8 cellular contexts compared by ENCODE assay signal in the genomic region with DNA sequence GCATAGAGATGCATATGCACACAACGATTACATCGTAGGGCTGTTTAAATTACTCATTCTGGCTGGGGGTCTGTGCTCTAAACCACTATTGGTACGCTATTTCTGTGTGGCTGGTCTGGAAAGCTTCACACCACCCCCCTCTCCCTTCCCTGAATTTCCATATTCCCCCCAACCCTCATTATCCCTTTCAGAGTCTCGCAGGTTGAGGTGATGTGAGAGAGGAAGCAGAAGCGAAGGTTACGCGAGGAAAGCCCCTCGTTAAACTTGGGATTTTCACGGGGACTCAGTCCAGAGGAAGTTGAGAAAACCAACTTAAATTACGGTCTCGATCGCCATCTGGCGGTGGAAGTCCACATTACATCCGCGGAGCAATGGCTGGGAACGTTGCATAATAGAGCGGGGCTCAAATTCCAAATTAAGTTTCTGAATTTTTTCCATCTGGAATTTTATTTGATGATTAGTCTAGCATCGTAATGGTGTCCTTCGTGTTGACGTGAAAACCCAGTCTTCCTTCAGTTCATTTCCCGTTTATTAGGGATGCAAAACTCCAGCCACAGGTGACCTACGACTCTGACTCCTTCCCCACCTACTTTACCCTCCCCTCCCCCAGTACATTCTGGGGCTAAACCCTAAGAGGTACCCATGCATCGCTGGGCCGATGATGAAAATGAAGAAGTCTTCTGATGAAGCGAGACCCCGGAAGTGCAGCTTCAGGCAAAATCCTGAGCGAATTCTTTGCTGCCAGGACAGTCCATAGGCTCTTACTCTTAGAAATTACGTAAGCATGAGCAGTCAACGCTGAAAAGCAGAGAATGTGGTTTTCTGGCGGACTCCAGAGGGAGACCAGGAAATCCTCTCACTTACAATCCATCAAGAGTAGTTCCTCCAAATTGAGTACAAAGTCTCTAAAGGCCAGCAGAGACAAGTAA. TPM values are rescaled to one million over a fixed set of nuclear protein-coding genes. Genes with fewer than 3 reads are reported as not detected.
DNase-seq lines count a peak whose midpoint lies in the region; ATAC-seq and TF ChIP-seq lines count a peak whose summit lies in the region.

No MANE protein-coding gene starts in this region.

- H3K36me3 Mint-ChIP-seq in activated naive CD4-positive, alpha-beta T cell treated with anti-CD3 and anti-CD28 coated beads, Interleukin-2, amount 50 U/mL, for 72 hours = no peaks in the 10 kb centered on the region

- H3K9ac ChIP-seq in HUES64 (ENCODE audit: low read depth, low read length) (peak overlapping the region; percentile 29; the same call in 1 of the 2 replicates), parathyroid adenoma (no peak overlapping the region)

- peaks cover 3% of the 10 kb centered on the region; the same call in 1 of the 2 replicates for H3K9me3 ChIP-seq in HUES64 (ENCODE audit: insufficient read depth, low read depth, low read length)
- no peaks in the 10 kb centered on the region for H3K9me3 ChIP-seq in parathyroid adenoma (ENCODE audit: control insufficient read depth, low read length)
- H3K9me3 ChIP-seq in tibial artery = peaks cover 0 to 6% (median 0%) of the 10 kb centered on the region in 3 donors

- intact Hi-C loops in Right ventricle myocardium superior (cut with DNase I) (loop anchor here (2.0 to 10.0 kb wide), 2 partner anchors 92 to 382 kb away; no protein-coding TSS in a partner anchor), tibial artery (cut with DNase I; ENCODE audit: low total_unique reads) (loop anchor here (5.0 kb wide), 1 partner anchor 390 kb away; a partner anchor contains a TSS)

- H2AFZ ChIP-seq in parathyroid adenoma = no peak overlapping the region

- H3K36me3 ChIP-seq in HUES64 (ENCODE audit: insufficient read depth, low read length) (no peaks in the 10 kb centered on the region), parathyroid adenoma (ENCODE audit: control insufficient read depth, insufficient read depth, low read length) (no peaks in the 10 kb centered on the region), tibial artery (no peaks in the 10 kb centered on the region)

- H3K4me2 ChIP-seq in parathyroid adenoma (ENCODE audit: low read length) = peak overlapping the region; percentile 55

- H3K27me3 ChIP-seq in HUES64 (ENCODE audit: insufficient read depth, low read length) (no peaks in the 10 kb centered on the region; the same call in 1 of the 2 replicates), parathyroid adenoma (ENCODE audit: control insufficient read depth, insufficient read depth, low read length) (no peaks in the 10 kb centered on the region), tibial artery (peaks cover 0 to 65% of the 10 kb centered on the region in 2 donors)

- no peak overlapping the region for H3K27ac Mint-ChIP-seq in activated naive CD4-positive, alpha-beta T cell treated with anti-CD3 and anti-CD28 coated beads, Interleukin-2, amount 50 U/mL, for 72 hours

- WGBS in HUES64 = 22% methylated on average over 30 of the region's 30 CpGs

- DNase-seq in DMS153 (lab: John Stamatoyannopoulos, UW) (peak; percentile 13), Right ventricle myocardium superior (peak; percentile 84), tibial artery (peak; percentile 78 to 85)
- DNase-seq in activated naive CD4-positive, alpha-beta T cell treated with anti-CD3 and anti-CD28 coated beads, Interleukin-2, amount 50 U/mL, for 72 hours (ENCODE audit: low spot score in 2 of 2) = peak; percentile 71 to 82

- ATAC-seq in SK-N-SH treated with all-trans-retinoic acid at 6 μM for 48 hours (peak; percentile 94), Right ventricle myocardium superior (ENCODE audit: poor library complexity) (peak; percentile 78), HG03432 (IDR thresholded peaks at IDR 0.05; ENCODE audit: unreplicated experiment) (no peak)
- ATAC-seq in activated naive CD4-positive, alpha-beta T cell treated with anti-CD3 and anti-CD28 coated beads, Interleukin-2, amount 50 U/mL, for 72 hours = peak; percentile 71 to 75

- no peak overlapping the region for H3K27ac ChIP-seq in HUES64 (ENCODE audit: low read depth, low read length)
- H3K27ac ChIP-seq in parathyroid adenoma = no peak overlapping the region
- no peak overlapping the region for H3K27ac ChIP-seq in tibial artery

- H3K4me3 ChIP-seq in HUES64 (ENCODE audit: low read length) (peak overlapping the region; percentile 43), parathyroid adenoma (ENCODE audit: low read depth, low read length) (no peak overlapping the region), tibial artery (no peak overlapping the region)

- H3K9me3 Mint-ChIP-seq in activated naive CD4-positive, alpha-beta T cell treated with anti-CD3 and anti-CD28 coated beads, Interleukin-2, amount 50 U/mL, for 72 hours = peaks cover 0 to 6% of the 10 kb centered on the region in 2 donors

- peaks cover 3% of the 10 kb centered on the region; the same call in 1 of the 2 replicates for H3K4me1 ChIP-seq in HUES64 (ENCODE audit: insufficient read depth, low read length)
- H3K4me1 ChIP-seq in parathyroid adenoma = no peaks in the 10 kb centered on the region
- peaks cover 0 to 3% (median 0%) of the 10 kb centered on the region in 4 donors for H3K4me1 ChIP-seq in tibial artery

- no peaks in the 10 kb centered on the region for H3K79me2 ChIP-seq in parathyroid adenoma

- TF ChIP-seq CTCF in parathyroid adenoma (IDR thresholded peaks at IDR 0.05) = peak; percentile 92
- peak; percentile 84 to 86 for TF ChIP-seq CTCF in tibial artery (IDR thresholded peaks at IDR 0.05)

TF ChIP-seq in SK-N-SH treated with all-trans-retinoic acid at 6 μM for 48 hours, 23 proteins besides CTCF, POLR2A, EP300 and RAD21 (continues in another document):
- TF ChIP-seq ZNF8 (CRISPR knock-in tag; IDR thresholded peaks at IDR 0.05) (no peak), ARNTL (CRISPR knock-in tag; IDR thresholded peaks at IDR 0.05; ENCODE audit: borderline replicate concordance, low read depth) (no peak), ESRRG (CRISPR knock-in tag; IDR thresholded peaks at IDR 0.05) (no peak), BACH2 (CRISPR knock-in tag; IDR thresholded peaks at IDR 0.05; ENCODE audit: borderline replicate concordance) (no peak), TOX (CRISPR knock-in tag; IDR thresholded peaks at IDR 0.05; ENCODE audit: borderline replicate concordance) (no peak), ZNF565 (CRISPR knock-in tag; conservative IDR thresholded peaks at IDR 0.05; ENCODE audit: low read depth) (no peak)
- TF ChIP-seq, protein P1, sequence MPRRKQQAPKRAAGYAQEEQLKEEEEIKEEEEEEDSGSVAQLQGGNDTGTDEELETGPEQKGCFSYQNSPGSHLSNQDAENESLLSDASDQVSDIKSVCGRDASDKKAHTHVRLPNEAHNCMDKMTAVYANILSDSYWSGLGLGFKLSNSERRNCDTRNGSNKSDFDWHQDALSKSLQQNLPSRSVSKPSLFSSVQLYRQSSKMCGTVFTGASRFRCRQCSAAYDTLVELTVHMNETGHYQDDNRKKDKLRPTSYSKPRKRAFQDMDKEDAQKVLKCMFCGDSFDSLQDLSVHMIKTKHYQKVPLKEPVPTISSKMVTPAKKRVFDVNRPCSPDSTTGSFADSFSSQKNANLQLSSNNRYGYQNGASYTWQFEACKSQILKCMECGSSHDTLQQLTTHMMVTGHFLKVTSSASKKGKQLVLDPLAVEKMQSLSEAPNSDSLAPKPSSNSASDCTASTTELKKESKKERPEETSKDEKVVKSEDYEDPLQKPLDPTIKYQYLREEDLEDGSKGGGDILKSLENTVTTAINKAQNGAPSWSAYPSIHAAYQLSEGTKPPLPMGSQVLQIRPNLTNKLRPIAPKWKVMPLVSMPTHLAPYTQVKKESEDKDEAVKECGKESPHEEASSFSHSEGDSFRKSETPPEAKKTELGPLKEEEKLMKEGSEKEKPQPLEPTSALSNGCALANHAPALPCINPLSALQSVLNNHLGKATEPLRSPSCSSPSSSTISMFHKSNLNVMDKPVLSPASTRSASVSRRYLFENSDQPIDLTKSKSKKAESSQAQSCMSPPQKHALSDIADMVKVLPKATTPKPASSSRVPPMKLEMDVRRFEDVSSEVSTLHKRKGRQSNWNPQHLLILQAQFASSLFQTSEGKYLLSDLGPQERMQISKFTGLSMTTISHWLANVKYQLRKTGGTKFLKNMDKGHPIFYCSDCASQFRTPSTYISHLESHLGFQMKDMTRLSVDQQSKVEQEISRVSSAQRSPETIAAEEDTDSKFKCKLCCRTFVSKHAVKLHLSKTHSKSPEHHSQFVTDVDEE (CRISPR knock-in tag; IDR thresholded peaks at IDR 0.05) = no peak
- TF ChIP-seq, protein P2, sequence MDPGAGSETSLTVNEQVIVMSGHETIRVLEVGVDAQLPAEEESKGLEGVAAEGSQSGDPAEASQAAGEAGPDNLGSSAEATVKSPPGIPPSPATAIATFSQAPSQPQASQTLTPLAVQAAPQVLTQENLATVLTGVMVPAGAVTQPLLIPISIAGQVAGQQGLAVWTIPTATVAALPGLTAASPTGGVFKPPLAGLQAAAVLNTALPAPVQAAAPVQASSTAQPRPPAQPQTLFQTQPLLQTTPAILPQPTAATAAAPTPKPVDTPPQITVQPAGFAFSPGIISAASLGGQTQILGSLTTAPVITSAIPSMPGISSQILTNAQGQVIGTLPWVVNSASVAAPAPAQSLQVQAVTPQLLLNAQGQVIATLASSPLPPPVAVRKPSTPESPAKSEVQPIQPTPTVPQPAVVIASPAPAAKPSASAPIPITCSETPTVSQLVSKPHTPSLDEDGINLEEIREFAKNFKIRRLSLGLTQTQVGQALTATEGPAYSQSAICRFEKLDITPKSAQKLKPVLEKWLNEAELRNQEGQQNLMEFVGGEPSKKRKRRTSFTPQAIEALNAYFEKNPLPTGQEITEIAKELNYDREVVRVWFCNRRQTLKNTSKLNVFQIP (CRISPR knock-in tag; IDR thresholded peaks at IDR 0.05; ENCODE audit: borderline replicate concordance, low read depth) = no peak

RNA-seq across cellular contexts. Expression of a gene that starts 19.7 kb away (rescaled TPM):
- polyA plus RNA-seq in HUES64 (2013, experiment 1 of 2) = not detected
- polyA plus RNA-seq in HUES64 (2013, experiment 2 of 2) = 0.38 TPM
- total RNA-seq in activated naive CD4-positive, alpha-beta T cell treated with anti-CD3 and anti-CD28 coated beads, Interleukin-2, amount 50 U/mL, for 72 hours = 1 to 10 TPM; 3.8 to 4.0 TPM
- not detected for total RNA-seq in Right ventricle myocardium superior

RNA-seq across cellular contexts. Expression of a gene that starts 33.8 kb away (rescaled TPM):
- not detected for polyA plus RNA-seq in HUES64 (2013, experiment 1 of 2)
- polyA plus RNA-seq in HUES64 (2013, experiment 2 of 2) = not detected
- total RNA-seq in activated naive CD4-positive, alpha-beta T cell treated with anti-CD3 and anti-CD28 coated beads, Interleukin-2, amount 50 U/mL, for 72 hours = under 1 TPM in 1 of 2 donors, not detected in 1; 0.54 TPM
- 1.7 TPM for total RNA-seq in Right ventricle myocardium superior

RNA-seq across cellular contexts. Expression of a gene that starts 41.4 kb away (rescaled TPM):
- 3.6 TPM for polyA plus RNA-seq in HUES64 (2013, experiment 1 of 2)
- polyA plus RNA-seq in HUES64 (2013, experiment 2 of 2) = 4.9 TPM
- total RNA-seq in activated naive CD4-positive, alpha-beta T cell treated with anti-CD3 and anti-CD28 coated beads, Interleukin-2, amount 50 U/mL, for 72 hours = 100 to 1,000 TPM; 118 to 128 TPM
- 19.3 TPM for total RNA-seq in Right ventricle myocardium superior

RNA-seq across cellular contexts. Expression of a gene that starts 46.7 kb away (rescaled TPM):
- 8.1 TPM for polyA plus RNA-seq in HUES64 (2013, experiment 1 of 2)
- 9.3 TPM for polyA plus RNA-seq in HUES64 (2013, experiment 2 of 2)
- total RNA-seq in activated naive CD4-positive, alpha-beta T cell treated with anti-CD3 and anti-CD28 coated beads, Interleukin-2, amount 50 U/mL, for 72 hours = 100 to 1,000 TPM; 334 to 353 TPM
- 16.7 TPM for total RNA-seq in Right ventricle myocardium superior

RNA-seq across cellular contexts. Expression of a gene that starts 55.9 kb away (rescaled TPM):
- polyA plus RNA-seq in HUES64 (2013, experiment 1 of 2) = not detected
- polyA plus RNA-seq in HUES64 (2013, experiment 2 of 2) = not detected
- total RNA-seq in activated naive CD4-positive, alpha-beta T cell treated with anti-CD3 and anti-CD28 coated beads, Interleukin-2, amount 50 U/mL, for 72 hours = not detected
- total RNA-seq in Right ventricle myocardium superior = 1.6 TPM

Comparison
In these comparisons a context has a peak if more than half of its experiments do, and no peak if none do; other contexts are left out.
1. DNase-seq: peak in every context shown above with its lines; median percentile 84 in Right ventricle myocardium superior; 82 in tibial artery; 76 in activated naive CD4-positive, alpha-beta T cell treated with anti-CD3 and anti-CD28 coated beads, Interleukin-2, amount 50 U/mL, for 72 hours; 13 in DMS153.